In the genomic region with DNA sequence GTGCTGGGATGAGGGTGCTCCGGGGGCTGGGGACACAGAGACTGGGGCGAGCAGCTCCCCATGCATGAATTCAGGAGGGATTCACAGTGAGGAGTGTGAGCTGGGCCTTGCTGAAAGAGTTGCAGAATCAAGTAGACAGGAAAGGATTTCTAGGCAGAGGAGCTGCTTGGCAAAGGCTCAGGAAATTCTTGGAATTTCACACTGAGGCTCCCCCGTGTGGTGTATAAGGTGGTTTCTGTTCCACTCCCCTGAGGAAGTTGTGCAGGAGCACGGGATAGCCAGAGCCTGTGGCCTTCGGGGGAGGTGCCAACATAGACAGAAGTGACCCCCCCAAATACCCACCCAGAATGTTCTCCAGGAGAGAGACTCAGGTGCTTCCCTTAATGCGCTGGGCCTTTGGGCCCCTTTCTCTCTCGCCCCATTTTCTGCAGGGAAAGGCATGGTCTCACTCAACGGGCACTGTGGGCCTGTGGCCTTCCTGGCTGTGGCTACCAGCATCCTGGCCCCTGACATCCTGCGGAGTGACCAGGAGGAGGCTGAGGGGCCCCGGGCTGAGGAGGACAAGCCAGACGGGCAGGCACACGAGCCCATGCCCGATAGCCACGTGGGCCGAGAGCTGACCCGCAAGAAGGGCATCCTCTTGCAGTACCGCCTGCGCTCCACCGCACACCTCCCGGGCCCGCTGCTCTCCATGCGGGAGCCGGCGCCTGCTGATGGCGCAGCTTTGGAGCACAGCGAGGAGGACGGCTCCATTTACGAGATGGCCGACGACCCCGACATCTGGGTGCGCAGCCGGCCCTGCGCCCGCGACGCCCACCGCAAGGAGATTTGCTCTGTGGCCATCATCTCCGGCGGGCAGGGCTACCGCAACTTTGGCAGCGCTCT, we compare ENCODE assay signal across 11 cellular contexts. TPM values are rescaled to one million over a fixed set of nuclear protein-coding genes. Genes with fewer than 3 reads are reported as not detected.
DNase-seq lines count a peak whose midpoint lies in the region; ATAC-seq, FAIRE-seq and TF ChIP-seq lines count a peak whose summit lies in the region.
"Had no signal": no experiment of that assay in that cellular context is flagged by ENCODE, and none has a peak within 500 bp of the region (broad histone marks: within the 10 kb centered on the region; RNA-seq: fewer than 3 reads in every experiment).

No MANE protein-coding gene starts in this region.

- POLR2A ChIA-PET in naive thymus-derived CD8-positive, alpha-beta T cell (lab: Charles Lee), result no interaction called here

- H3K4me1 ChIP-seq in left lung, result no peaks in the 10 kb centered on the region

- H3K27me3 Mint-ChIP-seq in chondrocyte (ENCODE audit: low read depth) (no peaks in the 10 kb centered on the region), natural killer cell (ENCODE audit: low read depth in 2 of 2) (peaks cover 6 to 14% of the 10 kb centered on the region in 2 donors)
- peaks cover 8 to 33% (median 28%) of the 10 kb centered on the region in 5 donors for H3K27me3 Mint-ChIP-seq in naive thymus-derived CD8-positive, alpha-beta T cell

- H3K36me3 ChIP-seq in left lung, result peaks cover 0 to 44% of the 10 kb centered on the region in 2 donors

- H3K9me3 ChIP-seq in left lung, result no peaks in the 10 kb centered on the region

- DNase-seq in A172 (ENCODE audit: low spot score), result peak; percentile 67
- DNase-seq in HTR-8/SVneo (ENCODE audit: insufficient read length, low spot score), result peak; percentile 74
- DNase-seq in chondrocyte (ENCODE audit: low spot score), result no peak
- DNase-seq in left lung, result no peak
- no peak for DNase-seq in naive thymus-derived CD8-positive, alpha-beta T cell
- no peak for DNase-seq in stimulated activated CD4-positive, alpha-beta T cell treated with anti-CD3 and anti-CD28 coated beads, Interleukin-15, amount 100 ng/mL, for 24 hours
- DNase-seq in natural killer cell, result no peak
- DNase-seq: Calu3, left colon had no signal

- H3K4me1 Mint-ChIP-seq in chondrocyte (ENCODE audit: low read depth) (peaks cover 10% of the 10 kb centered on the region), natural killer cell (no peaks in the 10 kb centered on the region)
- peaks cover 0 to 4% (median under 1%) of the 10 kb centered on the region in 4 donors for H3K4me1 Mint-ChIP-seq in naive thymus-derived CD8-positive, alpha-beta T cell

- H3K36me3 Mint-ChIP-seq in chondrocyte (ENCODE audit: low read depth) (peaks cover 19% of the 10 kb centered on the region), natural killer cell (no peaks in the 10 kb centered on the region)
- H3K36me3 Mint-ChIP-seq in naive thymus-derived CD8-positive, alpha-beta T cell, result no peaks in the 10 kb centered on the region

- ATAC-seq in left lung (peak; percentile 70), HG03139 (IDR thresholded peaks at IDR 0.05; ENCODE audit: unreplicated experiment) (no peak), natural killer cell (no peak)
- no peak for ATAC-seq in naive thymus-derived CD8-positive, alpha-beta T cell
- ATAC-seq: left colon had no signal

- intact Hi-C loops in left lung (cut with DNase I), result no loop called here
- intact Hi-C loops in natural killer cell (cut with micrococcal nuclease), result no loop called here

- H3K4me3 Mint-ChIP-seq in chondrocyte (ENCODE audit: unreplicated experiment), result no peak overlapping the region
- H3K4me3 Mint-ChIP-seq in naive thymus-derived CD8-positive, alpha-beta T cell, result no peak overlapping the region
- H3K4me3 Mint-ChIP-seq in natural killer cell, result no peak overlapping the region

- H3K4me3 ChIP-seq in left lung, result no peak overlapping the region

- H3K27me3 ChIP-seq in left lung, result peaks cover 0 to 9% of the 10 kb centered on the region in 2 donors

- H3K9me3 Mint-ChIP-seq in chondrocyte (ENCODE audit: low read depth) (no peaks in the 10 kb centered on the region), natural killer cell (no peaks in the 10 kb centered on the region)
- H3K9me3 Mint-ChIP-seq in naive thymus-derived CD8-positive, alpha-beta T cell, result no peaks in the 10 kb centered on the region

- no peak overlapping the region for H3K27ac ChIP-seq in left lung

- no peak for FAIRE-seq in HTR-8/SVneo (lab: Jason Lieb, UNC)

- peak; percentile 80 for TF ChIP-seq CTCF in chondrocyte (IDR thresholded peaks at IDR 0.05)
- no peak for TF ChIP-seq CTCF in left lung (IDR thresholded peaks at IDR 0.05)
- TF ChIP-seq CTCF in natural killer cell (IDR thresholded peaks at IDR 0.05), result no peak

- peak overlapping the region; percentile 36 for H3K27ac Mint-ChIP-seq in chondrocyte (ENCODE audit: unreplicated experiment)
- no peak overlapping the region for H3K27ac Mint-ChIP-seq in naive thymus-derived CD8-positive, alpha-beta T cell
- no peak overlapping the region for H3K27ac Mint-ChIP-seq in natural killer cell

RNA-seq across cellular contexts. Expression of gene ACTL8, which starts 58.5 kb away (rescaled TPM):
- total RNA-seq in A172 (2014; rRNA removed; shearing (Covaris generic)), result not detected in 2 replicates
- total RNA-seq in chondrocyte, result not detected in 3 replicates
- total RNA-seq in left lung, result not detected
- total RNA-seq in naive thymus-derived CD8-positive, alpha-beta T cell, result not detected
- polyA plus RNA-seq in naive thymus-derived CD8-positive, alpha-beta T cell, result not detected
- total RNA-seq in natural killer cell, result not detected
- total RNA-seq: Calu3, temporal lobe had no signal

Comparison
In these comparisons a context has a peak if more than half of its experiments do, and no peak if none do; other contexts are left out.
1. DNase-seq: peak in A172 (single experiment) and HTR-8/SVneo (single experiment); none in chondrocyte (single experiment), left lung (0 of 2), naive thymus-derived CD8-positive, alpha-beta T cell (0 of 10), stimulated activated CD4-positive, alpha-beta T cell treated with anti-CD3 and anti-CD28 coated beads, Interleukin-15, amount 100 ng/mL, for 24 hours (single experiment) and natural killer cell (single experiment).